ENCODE assay signal across 11 cellular contexts in genomic region chrX:150429577-150429976, GRCh38.
DNase-seq lines count a peak whose midpoint lies in the region; ATAC-seq and TF ChIP-seq lines count a peak whose summit lies in the region.
"Had no signal": no experiment of that assay in that cellular context is flagged by ENCODE, and none has a peak within 500 bp of the region (broad histone marks: within the 10 kb centered on the region; RNA-seq: fewer than 3 reads in every experiment).

No MANE protein-coding gene starts in this region.

- no peaks in the 10 kb centered on the region for H4K20me1 ChIP-seq in mammary epithelial cell (ENCODE audit: insufficient read depth, low read length)

- H3K79me2 ChIP-seq in mammary epithelial cell (ENCODE audit: insufficient read depth, low read length): no peaks in the 10 kb centered on the region

- TF ChIP-seq CTCF in mammary epithelial cell (conservative IDR thresholded peaks at IDR 0.05 in 1 of 2, IDR thresholded peaks at IDR 0.05 in 1 of 2; ENCODE audit: extremely low read depth in 1 of 2, insufficient read depth in 1 of 2, low read depth in 1 of 2, low read length in 2 of 2): no peak
- no peak for TF ChIP-seq CTCF in left lung (IDR thresholded peaks at IDR 0.05)

- 41% methylated on average over 2 of the region's 2 CpGs for WGBS in mammary epithelial cell (ENCODE audit: low coverage, missing lambda C conversion rate)

- ATAC-seq in left lung: peak; percentile 23
- ATAC-seq in HG02981 (IDR thresholded peaks at IDR 0.05; ENCODE audit: unreplicated experiment): no peak

- dilution Hi-C loops in mammary epithelial cell (cut with HindIII; ENCODE audit: low sequenced_read_pairs): no loop called here

- H3K4me1 ChIP-seq in mammary epithelial cell (ENCODE audit: insufficient read depth, low read length) (no peaks in the 10 kb centered on the region), left lung (no peaks in the 10 kb centered on the region)
- H3K4me1 ChIP-seq: right lobe of liver had no signal

- H3K27me3 ChIP-seq in mammary epithelial cell (ENCODE audit: insufficient read depth, low read length): no peaks in the 10 kb centered on the region
- H3K27me3 ChIP-seq in left lung: no peaks in the 10 kb centered on the region
- H3K27me3 ChIP-seq: right lobe of liver had no signal

- H3K9me3 ChIP-seq in mammary epithelial cell (replicated peaks; ENCODE audit: insufficient read depth, low read length) (no peaks in the 10 kb centered on the region), left lung (no peaks in the 10 kb centered on the region)
- H3K9me3 ChIP-seq: right lobe of liver, thoracic aorta had no signal

- POLR2A ChIA-PET in HEK293T (lab: Yijun Ruan, JAX): no interaction called here

- H3K36me3 ChIP-seq in mammary epithelial cell (ENCODE audit: insufficient read depth, low read length) (no peaks in the 10 kb centered on the region), left lung (no peaks in the 10 kb centered on the region)
- H3K36me3 ChIP-seq: right lobe of liver, thoracic aorta had no signal

- H3K4me2 ChIP-seq in mammary epithelial cell (ENCODE audit: insufficient read depth, low read depth, low read length): no peak overlapping the region

- H2AFZ ChIP-seq in mammary epithelial cell (ENCODE audit: low read depth, low read length): no peak overlapping the region

- H3K27ac ChIP-seq in mammary epithelial cell (ENCODE audit: insufficient read depth, low read depth, low read length): no peak overlapping the region
- no peak overlapping the region for H3K27ac ChIP-seq in left lung
- H3K27ac ChIP-seq: right lobe of liver, thoracic aorta had no signal

- CTCF ChIA-PET in mammary epithelial cell (lab: Charles Lee; ENCODE audit: low non-redundant PET): no interaction called here
- CTCF ChIA-PET in HEK293T (lab: Yijun Ruan, JAX): interaction anchor here (1.4 kb wide), 1 partner anchor 75 kb away, joined by 3 read pairs; no protein-coding TSS in a partner anchor

- no TSS peak for BruUV-seq in mammary epithelial cell (replicated peaks; lab: Mats Ljungman, UMichigan)

- H3K4me3 ChIP-seq in mammary epithelial cell (replicated peaks in 1 of 3; ENCODE audit: insufficient read depth in 1 of 3, low read depth in 2 of 3, low read length in 3 of 3): no peak overlapping the region
- no peak overlapping the region for H3K4me3 ChIP-seq in left lung
- H3K4me3 ChIP-seq: right lobe of liver, thoracic aorta had no signal

- intact Hi-C loops in mammary epithelial cell (cut with micrococcal nuclease) (no loop called here), left lung (cut with DNase I) (no loop called here)

- DNase-seq in GM03348 (ENCODE audit: low spot score) (peak; percentile 15), MV-4-11 (lab: John Stamatoyannopoulos, UW) (peak; percentile 84), mammary epithelial cell (peak; percentile 78), left lung (no peak), foreskin melanocyte (no peak), HEK293T (ENCODE audit: extremely low spot score) (no peak), AG08395 (ENCODE audit: low spot score) (no peak)
- DNase-seq: NCI-H2227 treated with DMSO at 0.1 percent for 48 hours, right lobe of liver had no signal

- in situ Hi-C loops in mammary epithelial cell (cut with MboI; ENCODE audit: low sequenced_read_pairs in 2 of 2): no loop called here

- H3K9ac ChIP-seq in mammary epithelial cell (ENCODE audit: insufficient read depth, low read length): no peak overlapping the region

TF ChIP-seq in HEK293T, 16 proteins besides CTCF, POLR2A, EP300 and RAD21:
- TF ChIP-seq FOXA1 (IDR thresholded peaks at IDR 0.05): no peak
- TF ChIP-seq NFRKB (IDR thresholded peaks at IDR 0.05): no peak
- no peak for TF ChIP-seq TARDBP (IDR thresholded peaks at IDR 0.05)
- TF ChIP-seq HDGF (IDR thresholded peaks at IDR 0.05; ENCODE audit: borderline replicate concordance): no peak
- no peak for TF ChIP-seq PKNOX1 (IDR thresholded peaks at IDR 0.05)
- TF ChIP-seq ELF4 (IDR thresholded peaks at IDR 0.05): no peak

Comparison
In these comparisons a context has a peak if more than half of its experiments do, and no peak if none do; other contexts are left out.
1. DNase-seq: peak in GM03348 (single experiment), MV-4-11 (single experiment) and mammary epithelial cell (single experiment); none in left lung (0 of 2), foreskin melanocyte (single experiment), HEK293T (single experiment) and AG08395 (single experiment).